13 cellular contexts compared by ENCODE assay signal in the genomic region with DNA sequence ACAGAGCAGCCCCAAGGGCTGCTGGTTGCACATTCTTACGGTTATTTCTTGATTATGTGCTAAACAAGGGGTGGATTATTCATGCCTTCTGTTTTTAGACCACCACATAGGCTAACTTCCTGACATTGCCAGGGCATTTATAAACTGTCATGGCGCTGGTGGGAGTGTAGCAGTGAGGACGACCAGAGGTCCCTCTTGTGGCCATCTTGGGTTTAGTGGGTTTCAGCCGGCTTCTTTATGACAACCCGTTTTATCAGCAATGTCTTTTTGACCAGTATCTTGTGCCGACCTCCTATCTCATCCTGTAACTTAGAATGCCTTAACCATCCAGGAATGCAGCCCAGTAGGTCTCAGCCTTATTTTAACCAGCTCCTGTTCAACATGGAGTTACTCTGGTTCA.
DNase-seq lines count a peak whose midpoint lies in the region; ATAC-seq and TF ChIP-seq lines count a peak whose summit lies in the region.
"Had no signal": no experiment of that assay in that cellular context is flagged by ENCODE, and none has a peak within 500 bp of the region (broad histone marks: within the 10 kb centered on the region; RNA-seq: fewer than 3 reads in every experiment).

No MANE protein-coding gene starts in this region.

- no peaks in the 10 kb centered on the region for H3K27me3 Mint-ChIP-seq in WTC11 (ENCODE audit: low read depth)

- no peaks in the 10 kb centered on the region for H3K4me1 ChIP-seq in Loucy (ENCODE audit: insufficient read depth, low read length, poor library complexity, severe bottlenecking)
- no peaks in the 10 kb centered on the region for H3K4me1 ChIP-seq in osteoblast (ENCODE audit: insufficient read depth, low read length)
- H3K4me1 ChIP-seq: sigmoid colon had no signal

- CTCF ChIA-PET in WTC11 (lab: Charles Lee) = no interaction called here

- POLR2A ChIA-PET in WTC11 (lab: Charles Lee) = no interaction called here

- H3K36me3 ChIP-seq in Loucy (ENCODE audit: insufficient read depth, low read length) (no peaks in the 10 kb centered on the region), osteoblast (ENCODE audit: insufficient read depth, low read length) (no peaks in the 10 kb centered on the region)
- H3K36me3 ChIP-seq: cardiac muscle cell, sigmoid colon had no signal

- H3K4me3 ChIP-seq in Loucy (ENCODE audit: low read length, poor library complexity, severe bottlenecking) = peak overlapping the region; percentile 53
- peak overlapping the region; percentile 33 for H3K4me3 ChIP-seq in osteoblast (ENCODE audit: insufficient read depth, low read length)
- H3K4me3 ChIP-seq: cardiac muscle cell, sigmoid colon, SK-N-MC had no signal

- no peaks in the 10 kb centered on the region for H3K9me3 ChIP-seq in Loucy (ENCODE audit: insufficient read depth, low read depth, low read length)
- no peaks in the 10 kb centered on the region for H3K9me3 ChIP-seq in osteoblast (ENCODE audit: low read depth, low read length)
- H3K9me3 ChIP-seq: sigmoid colon had no signal

- H3K9ac ChIP-seq in Loucy (ENCODE audit: low read depth, low read length, poor library complexity, severe bottlenecking) = no peak overlapping the region

- H3K4me2 ChIP-seq in Loucy (ENCODE audit: low read depth, low read length, poor library complexity, severe bottlenecking) = peak overlapping the region; percentile 52
- no peak overlapping the region for H3K4me2 ChIP-seq in osteoblast (ENCODE audit: insufficient read depth, low read length)

- no peaks in the 10 kb centered on the region for H3K79me2 ChIP-seq in Loucy (ENCODE audit: insufficient read depth, low read length)
- H3K79me2 ChIP-seq in osteoblast (ENCODE audit: insufficient read depth, low read length) = no peaks in the 10 kb centered on the region

- H3K27me3 ChIP-seq in Loucy (ENCODE audit: insufficient read depth, low read length, poor library complexity, severe bottlenecking) (no peaks in the 10 kb centered on the region), osteoblast (ENCODE audit: insufficient read depth, low read length) (no peaks in the 10 kb centered on the region)
- H3K27me3 ChIP-seq: cardiac muscle cell, sigmoid colon had no signal

- H3K36me3 Mint-ChIP-seq in WTC11 = peaks cover 14% of the 10 kb centered on the region

- peaks cover 35% of the 10 kb centered on the region for H3K4me1 Mint-ChIP-seq in WTC11

- peaks cover 19% of the 10 kb centered on the region for H3K9me3 Mint-ChIP-seq in WTC11

- H4K20me1 ChIP-seq in Loucy (ENCODE audit: insufficient read depth, low read length, poor library complexity, severe bottlenecking) (no peaks in the 10 kb centered on the region), osteoblast (ENCODE audit: insufficient read depth, low read length) (no peaks in the 10 kb centered on the region)

- H3K4me3 Mint-ChIP-seq in WTC11 = no peak overlapping the region

- H3F3A ChIP-seq in Loucy (ENCODE audit: low read depth) = no peaks in the 10 kb centered on the region

- no peak overlapping the region for H3K27ac Mint-ChIP-seq in WTC11

- no peak overlapping the region for H3K27ac ChIP-seq in osteoblast (ENCODE audit: low read depth, low read length)
- H3K27ac ChIP-seq: cardiac muscle cell, sigmoid colon, SK-N-MC had no signal

- H2AFZ ChIP-seq in Loucy (ENCODE audit: low read length) = peak overlapping the region; percentile 84
- H2AFZ ChIP-seq in osteoblast (ENCODE audit: low read length) = peak overlapping the region; percentile 47

- ATAC-seq in WTC11 (peak; percentile 78), HG03139 (IDR thresholded peaks at IDR 0.05; ENCODE audit: unreplicated experiment) (no peak)

- peak; percentile 47 for TF ChIP-seq CTCF in Loucy (conservative IDR thresholded peaks at IDR 0.05; ENCODE audit: low read length)
- peak; percentile 43 for TF ChIP-seq CTCF in WTC11 (IDR thresholded peaks at IDR 0.05)
- peak; percentile 7 for TF ChIP-seq CTCF in osteoblast (IDR thresholded peaks at IDR 0.05; ENCODE audit: extremely low read depth, low read depth, low read length)

- peak; percentile 0 for DNase-seq in NCI-H2196 (lab: John Stamatoyannopoulos, UW; ENCODE audit: unreplicated experiment)
- no peak for DNase-seq in NCI-H2196 treated with DMSO at 0.1 percent for 48 hours (lab: John Stamatoyannopoulos, UW; ENCODE audit: unreplicated experiment)
- peak; percentile 49 for DNase-seq in WTC11 (ENCODE audit: low spot score)
- no peak for DNase-seq in osteoblast (ENCODE audit: insufficient read length, low spot score, missing footprints)
- DNase-seq in hepatic stellate cell (ENCODE audit: low spot score) = no peak
- DNase-seq in NCI-H2081 treated with DMSO at 0.1 percent for 48 hours (lab: John Stamatoyannopoulos, UW) = no peak
- DNase-seq: activated CD4-positive, alpha-beta T cell treated with anti-CD3 and anti-CD28 coated beads, Interleukin-2, amount 50 U/mL, for 1 hour; NCI-H510A; sigmoid colon had no signal

- H3K9me2 ChIP-seq in Loucy (replicated peaks; ENCODE audit: low read depth, low read length) = no peaks in the 10 kb centered on the region

TF ChIP-seq in WTC11, 78 proteins besides CTCF, POLR2A, EP300 and RAD21 (continues in another document):
- TF ChIP-seq, protein P1, sequence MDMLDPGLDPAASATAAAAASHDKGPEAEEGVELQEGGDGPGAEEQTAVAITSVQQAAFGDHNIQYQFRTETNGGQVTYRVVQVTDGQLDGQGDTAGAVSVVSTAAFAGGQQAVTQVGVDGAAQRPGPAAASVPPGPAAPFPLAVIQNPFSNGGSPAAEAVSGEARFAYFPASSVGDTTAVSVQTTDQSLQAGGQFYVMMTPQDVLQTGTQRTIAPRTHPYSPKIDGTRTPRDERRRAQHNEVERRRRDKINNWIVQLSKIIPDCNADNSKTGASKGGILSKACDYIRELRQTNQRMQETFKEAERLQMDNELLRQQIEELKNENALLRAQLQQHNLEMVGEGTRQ (CRISPR knock-in tag; IDR thresholded peaks at IDR 0.05) = no peak
- TF ChIP-seq ZNF263 (CRISPR knock-in tag; IDR thresholded peaks at IDR 0.05; ENCODE audit: low read depth) = no peak
- TF ChIP-seq, protein P2, sequence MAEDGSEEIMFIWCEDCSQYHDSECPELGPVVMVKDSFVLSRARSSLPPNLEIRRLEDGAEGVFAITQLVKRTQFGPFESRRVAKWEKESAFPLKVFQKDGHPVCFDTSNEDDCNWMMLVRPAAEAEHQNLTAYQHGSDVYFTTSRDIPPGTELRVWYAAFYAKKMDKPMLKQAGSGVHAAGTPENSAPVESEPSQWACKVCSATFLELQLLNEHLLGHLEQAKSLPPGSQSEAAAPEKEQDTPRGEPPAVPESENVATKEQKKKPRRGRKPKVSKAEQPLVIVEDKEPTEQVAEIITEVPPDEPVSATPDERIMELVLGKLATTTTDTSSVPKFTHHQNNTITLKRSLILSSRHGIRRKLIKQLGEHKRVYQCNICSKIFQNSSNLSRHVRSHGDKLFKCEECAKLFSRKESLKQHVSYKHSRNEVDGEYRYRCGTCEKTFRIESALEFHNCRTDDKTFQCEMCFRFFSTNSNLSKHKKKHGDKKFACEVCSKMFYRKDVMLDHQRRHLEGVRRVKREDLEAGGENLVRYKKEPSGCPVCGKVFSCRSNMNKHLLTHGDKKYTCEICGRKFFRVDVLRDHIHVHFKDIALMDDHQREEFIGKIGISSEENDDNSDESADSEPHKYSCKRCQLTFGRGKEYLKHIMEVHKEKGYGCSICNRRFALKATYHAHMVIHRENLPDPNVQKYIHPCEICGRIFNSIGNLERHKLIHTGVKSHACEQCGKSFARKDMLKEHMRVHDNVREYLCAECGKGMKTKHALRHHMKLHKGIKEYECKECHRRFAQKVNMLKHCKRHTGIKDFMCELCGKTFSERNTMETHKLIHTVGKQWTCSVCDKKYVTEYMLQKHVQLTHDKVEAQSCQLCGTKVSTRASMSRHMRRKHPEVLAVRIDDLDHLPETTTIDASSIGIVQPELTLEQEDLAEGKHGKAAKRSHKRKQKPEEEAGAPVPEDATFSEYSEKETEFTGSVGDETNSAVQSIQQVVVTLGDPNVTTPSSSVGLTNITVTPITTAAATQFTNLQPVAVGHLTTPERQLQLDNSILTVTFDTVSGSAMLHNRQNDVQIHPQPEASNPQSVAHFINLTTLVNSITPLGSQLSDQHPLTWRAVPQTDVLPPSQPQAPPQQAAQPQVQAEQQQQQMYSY (CRISPR knock-in tag; IDR thresholded peaks at IDR 0.05) = no peak
- no peak for TF ChIP-seq ZNF232 (CRISPR knock-in tag; IDR thresholded peaks at IDR 0.05)
- no peak for TF ChIP-seq HMGA2 (CRISPR knock-in tag; IDR thresholded peaks at IDR 0.05)
- no peak for TF ChIP-seq OVOL2 (CRISPR knock-in tag; IDR thresholded peaks at IDR 0.05; ENCODE audit: borderline replicate concordance)
- TF ChIP-seq, protein P3, sequence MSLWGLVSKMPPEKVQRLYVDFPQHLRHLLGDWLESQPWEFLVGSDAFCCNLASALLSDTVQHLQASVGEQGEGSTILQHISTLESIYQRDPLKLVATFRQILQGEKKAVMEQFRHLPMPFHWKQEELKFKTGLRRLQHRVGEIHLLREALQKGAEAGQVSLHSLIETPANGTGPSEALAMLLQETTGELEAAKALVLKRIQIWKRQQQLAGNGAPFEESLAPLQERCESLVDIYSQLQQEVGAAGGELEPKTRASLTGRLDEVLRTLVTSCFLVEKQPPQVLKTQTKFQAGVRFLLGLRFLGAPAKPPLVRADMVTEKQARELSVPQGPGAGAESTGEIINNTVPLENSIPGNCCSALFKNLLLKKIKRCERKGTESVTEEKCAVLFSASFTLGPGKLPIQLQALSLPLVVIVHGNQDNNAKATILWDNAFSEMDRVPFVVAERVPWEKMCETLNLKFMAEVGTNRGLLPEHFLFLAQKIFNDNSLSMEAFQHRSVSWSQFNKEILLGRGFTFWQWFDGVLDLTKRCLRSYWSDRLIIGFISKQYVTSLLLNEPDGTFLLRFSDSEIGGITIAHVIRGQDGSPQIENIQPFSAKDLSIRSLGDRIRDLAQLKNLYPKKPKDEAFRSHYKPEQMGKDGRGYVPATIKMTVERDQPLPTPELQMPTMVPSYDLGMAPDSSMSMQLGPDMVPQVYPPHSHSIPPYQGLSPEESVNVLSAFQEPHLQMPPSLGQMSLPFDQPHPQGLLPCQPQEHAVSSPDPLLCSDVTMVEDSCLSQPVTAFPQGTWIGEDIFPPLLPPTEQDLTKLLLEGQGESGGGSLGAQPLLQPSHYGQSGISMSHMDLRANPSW (CRISPR knock-in tag; conservative IDR thresholded peaks at IDR 0.05; ENCODE audit: low read depth) = no peak
- TF ChIP-seq, protein P4, sequence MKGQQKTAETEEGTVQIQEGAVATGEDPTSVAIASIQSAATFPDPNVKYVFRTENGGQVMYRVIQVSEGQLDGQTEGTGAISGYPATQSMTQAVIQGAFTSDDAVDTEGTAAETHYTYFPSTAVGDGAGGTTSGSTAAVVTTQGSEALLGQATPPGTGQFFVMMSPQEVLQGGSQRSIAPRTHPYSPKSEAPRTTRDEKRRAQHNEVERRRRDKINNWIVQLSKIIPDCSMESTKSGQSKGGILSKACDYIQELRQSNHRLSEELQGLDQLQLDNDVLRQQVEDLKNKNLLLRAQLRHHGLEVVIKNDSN (CRISPR knock-in tag; IDR thresholded peaks at IDR 0.05) = no peak
- TF ChIP-seq NR3C1 (CRISPR knock-in tag; conservative IDR thresholded peaks at IDR 0.05; ENCODE audit: low read depth) = no peak

Comparison
In these comparisons a context has a peak if more than half of its experiments do, and no peak if none do; other contexts are left out.
1. DNase-seq: peak in NCI-H2196 (single experiment) and WTC11 (single experiment); none in NCI-H2196 treated with DMSO at 0.1 percent for 48 hours (single experiment), osteoblast (single experiment), hepatic stellate cell (single experiment) and NCI-H2081 treated with DMSO at 0.1 percent for 48 hours (single experiment).
2. Peak in every context shown above with its lines, with median percentiles within 50 percentile points of each other: CTCF ChIP-seq.